ENCODE assay signal across 27 cellular contexts in genomic region chr6:124073820-124074587, GRCh38.
DNase-seq lines count a peak whose midpoint lies in the region; ATAC-seq and TF ChIP-seq lines count a peak whose summit lies in the region.
"Had no signal": no experiment of that assay in that cellular context is flagged by ENCODE, and none has a peak within 500 bp of the region (broad histone marks: within the 10 kb centered on the region; RNA-seq: fewer than 3 reads in every experiment).

No MANE protein-coding gene starts in this region.

- H2BK120ac ChIP-seq in mesenchymal stem cell (ENCODE audit: low read depth, low read length), result no peak overlapping the region

- POLR2A ChIA-PET in HEK293T (lab: Yijun Ruan, JAX), result interaction anchor here (1.0 kb wide), 1 partner anchor 17 kb away, joined by 3 read pairs; no protein-coding TSS in a partner anchor

- no peak overlapping the region for H3K14ac ChIP-seq in mesenchymal stem cell (ENCODE audit: low read length in 2 of 2)

- no peak overlapping the region for H3K18ac ChIP-seq in mesenchymal stem cell (ENCODE audit: low read depth in 1 of 2, low read length in 2 of 2)

- peak overlapping the region; percentile 33 for H2BK15ac ChIP-seq in mesenchymal stem cell (ENCODE audit: low read depth, poor library complexity, severe bottlenecking)

- DNase-seq in HEK293T (ENCODE audit: extremely low spot score), result no peak
- peak; percentile 38 for DNase-seq in NCI-H524 treated with DMSO at 0.1 percent for 48 hours (lab: John Stamatoyannopoulos, UW)
- no peak for DNase-seq in mesenchymal stem cell
- peak in 1 of 2 donors; percentile 39 for DNase-seq in gastrocnemius medialis
- no peak for DNase-seq in activated T-cell treated with anti-CD3 and anti-CD28 coated beads, Interleukin-2, amount 50 U/mL, for 4 hours
- no peak for DNase-seq in mucosa of descending colon
- DNase-seq: activated CD4-positive, alpha-beta T cell treated with anti-CD3 and anti-CD28 coated beads, Interleukin-2, amount 10 ng/mL, durations not matched to agents 7 days and 5 days; activated naive CD4-positive, alpha-beta T cell; activated T-cell treated with anti-CD3 and anti-CD28 coated beads, Interleukin-2, amount 50 U/mL, for 72 hours; CD4-positive, CD25-positive, alpha-beta regulatory T cell; EL; IMR-90; left ventricle myocardium superior; NCI-H1048; NCI-H2029; NK-92 treated with Interleukin-12 subunit alpha and Interleukin-12 subunit beta, amount 100 ng/mL, for 24 hours; right lobe of liver; SHP77; stimulated activated CD4-positive, alpha-beta T cell treated with anti-CD3 and anti-CD28 coated beads, Interleukin-4, amount 100 ng/mL, for 4 hours; upper lobe of left lung had no signal

- H4K91ac ChIP-seq in mesenchymal stem cell (ENCODE audit: low read length), result no peak overlapping the region

- CTCF ChIA-PET in HEK293T (lab: Yijun Ruan, JAX), result interaction anchor here (0.6 to 0.7 kb wide), 3 partner anchors 22 to 300 kb away, joined by 3 read pairs; no protein-coding TSS in a partner anchor

- no peak overlapping the region for H2BK12ac ChIP-seq in mesenchymal stem cell (ENCODE audit: low read length in 2 of 2)

- no peaks in the 10 kb centered on the region for H3K36me3 ChIP-seq in mesenchymal stem cell (ENCODE audit: control insufficient read depth in 1 of 2, insufficient read depth in 2 of 2, low read depth in 1 of 2, low read length in 2 of 2)
- H3K36me3 ChIP-seq in gastrocnemius medialis, result no peaks in the 10 kb centered on the region
- H3K36me3 ChIP-seq in mucosa of descending colon (ENCODE audit: low read depth), result no peaks in the 10 kb centered on the region
- H3K36me3 ChIP-seq: right lobe of liver, upper lobe of left lung had no signal

- no peaks in the 10 kb centered on the region for H3K36me3 Mint-ChIP-seq in activated T-cell treated with anti-CD3 and anti-CD28 coated beads, Interleukin-2, amount 50 U/mL, for 4 hours (ENCODE audit: insufficient read depth)
- H3K36me3 Mint-ChIP-seq: CD4-positive, CD25-positive, alpha-beta regulatory T cell; stimulated activated memory B cell treated with anti-CD40 and anti-IgM and Interleukin-4, amounts not matched to agents 10 μg/mL and 1 μg/mL and 100 μg/mL, for 72 hours had no signal

- no peak overlapping the region for H2AFZ ChIP-seq in mesenchymal stem cell (ENCODE audit: low read depth, low read length)

- H3K23ac ChIP-seq in mesenchymal stem cell (ENCODE audit: low read length in 2 of 2), result no peak overlapping the region

- no peak for TF ChIP-seq POLR2A in gastrocnemius medialis (IDR thresholded peaks at IDR 0.05)

- no peaks in the 10 kb centered on the region for H3K4me1 Mint-ChIP-seq in activated T-cell treated with anti-CD3 and anti-CD28 coated beads, Interleukin-2, amount 50 U/mL, for 4 hours (ENCODE audit: low read depth)
- H3K4me1 Mint-ChIP-seq: activated CD4-positive, alpha-beta T cell treated with anti-CD3 and anti-CD28 coated beads, Interleukin-2, amount 10 ng/mL, durations not matched to agents 7 days and 5 days; CD4-positive, CD25-positive, alpha-beta regulatory T cell; central memory CD8-positive, alpha-beta T cell; stimulated activated memory B cell treated with anti-CD40 and anti-IgM and Interleukin-4, amounts not matched to agents 10 μg/mL and 1 μg/mL and 100 μg/mL, for 72 hours had no signal

- H3K4me1 ChIP-seq in mesenchymal stem cell (ENCODE audit: control insufficient read depth, insufficient read depth, low read depth, low read length) (peaks cover 1% of the 10 kb centered on the region), gastrocnemius medialis (peaks cover 22 to 57% of the 10 kb centered on the region in 2 donors), mucosa of descending colon (ENCODE audit: low read depth) (no peaks in the 10 kb centered on the region)
- H3K4me1 ChIP-seq: right lobe of liver, upper lobe of left lung had no signal

- in situ Hi-C loops in gastrocnemius medialis (cut with MboI; ENCODE audit: low sequenced_read_pairs in 4 of 4), result no loop called here

- H3K27me3 ChIP-seq in mesenchymal stem cell (ENCODE audit: control insufficient read depth in 1 of 2, insufficient read depth in 1 of 2, low read length in 2 of 2) (no peaks in the 10 kb centered on the region), gastrocnemius medialis (no peaks in the 10 kb centered on the region)
- H3K27me3 ChIP-seq: right lobe of liver, upper lobe of left lung had no signal

- H3K9me3 ChIP-seq in mesenchymal stem cell (ENCODE audit: control insufficient read depth, low read length) (peaks cover 2% of the 10 kb centered on the region), gastrocnemius medialis (peaks cover 0 to 3% (median 0%) of the 10 kb centered on the region in 3 donors), mucosa of descending colon (no peaks in the 10 kb centered on the region)
- H3K9me3 ChIP-seq: right lobe of liver had no signal

- H4K8ac ChIP-seq in mesenchymal stem cell (ENCODE audit: low read length), result no peak overlapping the region

- no peak overlapping the region for H3K4ac ChIP-seq in mesenchymal stem cell (ENCODE audit: low read depth in 1 of 2, low read length in 2 of 2)

- intact Hi-C loops in gastrocnemius medialis (cut with DNase I; ENCODE audit: low total_unique reads) (no loop called here), mucosa of descending colon (cut with DNase I, micrococcal nuclease) (no loop called here)

- no peak for TF ChIP-seq CTCF in gastrocnemius medialis (IDR thresholded peaks at IDR 0.05 in 4 of 5, conservative IDR thresholded peaks at IDR 0.05 in 1 of 5)
- TF ChIP-seq CTCF in mucosa of descending colon (IDR thresholded peaks at IDR 0.05), result no peak

- 93% methylated on average over 6 of the region's 6 CpGs for WGBS in mesenchymal stem cell

- no peak overlapping the region for H3K4me3 Mint-ChIP-seq in activated T-cell treated with anti-CD3 and anti-CD28 coated beads, Interleukin-2, amount 50 U/mL, for 4 hours
- H3K4me3 Mint-ChIP-seq: activated CD4-positive, alpha-beta T cell treated with anti-CD3 and anti-CD28 coated beads, Interleukin-2, amount 10 ng/mL, durations not matched to agents 7 days and 5 days; activated T-cell treated with anti-CD3 and anti-CD28 coated beads, Interleukin-2, amount 50 U/mL, for 72 hours; CD4-positive, CD25-positive, alpha-beta regulatory T cell; central memory CD8-positive, alpha-beta T cell; neural crest cell; stimulated activated memory B cell treated with anti-CD40 and anti-IgM and Interleukin-4, amounts not matched to agents 10 μg/mL and 1 μg/mL and 100 μg/mL, for 72 hours; T-helper 2 cell treated with Interferon-gamma antibody and Interleukin-4, amounts not matched to agents 5 μg/mL and 100 μg/mL, for 36 hours had no signal

- H3K4me2 ChIP-seq in mesenchymal stem cell (ENCODE audit: low read length, poor library complexity, severe bottlenecking), result no peak overlapping the region

- H3K27ac ChIP-seq in mesenchymal stem cell (ENCODE audit: low read length, poor library complexity, severe bottlenecking) (no peak overlapping the region), gastrocnemius medialis (peak overlapping the region; percentile 47 to 84 (median 74))
- H3K27ac ChIP-seq: right lobe of liver, upper lobe of left lung, VCaP had no signal

- no peak overlapping the region for H2AK5ac ChIP-seq in mesenchymal stem cell (ENCODE audit: low read length, severe bottlenecking)

- ATAC-seq in gastrocnemius medialis, result peak; percentile 79 to 93
- no peak for ATAC-seq in activated T-cell treated with anti-CD3 and anti-CD28 coated beads, Interleukin-2, amount 50 U/mL, for 4 hours
- ATAC-seq in mucosa of descending colon, result no peak
- no peak for ATAC-seq in GM19324 (IDR thresholded peaks at IDR 0.05; ENCODE audit: low FRiP score, unreplicated experiment)
- ATAC-seq: activated T-cell treated with anti-CD3 and anti-CD28 coated beads, Interleukin-2, amount 50 U/mL, for 72 hours; left ventricle myocardium superior; Panc1; right lobe of liver; stimulated activated memory B cell treated with anti-CD40 and anti-IgM and Interleukin-4, amounts not matched to agents 10 μg/mL and 1 μg/mL and 100 μg/mL, for 72 hours had no signal

- no peaks in the 10 kb centered on the region for H3K79me1 ChIP-seq in mesenchymal stem cell (replicated peaks; ENCODE audit: low read length, poor library complexity, severe bottlenecking)

- no peak overlapping the region for H2BK5ac ChIP-seq in mesenchymal stem cell (ENCODE audit: low read depth, low read length, poor library complexity, severe bottlenecking)

- no peak overlapping the region for H3K4me3 ChIP-seq in mesenchymal stem cell (ENCODE audit: insufficient read depth in 1 of 2, low read depth in 1 of 2, low read length in 2 of 2)
- peak overlapping the region in 3 of 4 donors; percentile 2 to 15 (median 14) for H3K4me3 ChIP-seq in gastrocnemius medialis
- no peak overlapping the region for H3K4me3 ChIP-seq in mucosa of descending colon
- H3K4me3 ChIP-seq: right lobe of liver, upper lobe of left lung had no signal

- no peaks in the 10 kb centered on the region for H3K27me3 Mint-ChIP-seq in activated T-cell treated with anti-CD3 and anti-CD28 coated beads, Interleukin-2, amount 50 U/mL, for 4 hours (ENCODE audit: low read depth)
- H3K27me3 Mint-ChIP-seq: activated CD4-positive, alpha-beta T cell treated with anti-CD3 and anti-CD28 coated beads, Interleukin-2, amount 10 ng/mL, durations not matched to agents 7 days and 5 days; CD4-positive, CD25-positive, alpha-beta regulatory T cell; central memory CD8-positive, alpha-beta T cell; stimulated activated memory B cell treated with anti-CD40 and anti-IgM and Interleukin-4, amounts not matched to agents 10 μg/mL and 1 μg/mL and 100 μg/mL, for 72 hours had no signal

- peaks cover 7% of the 10 kb centered on the region for H3K9me3 Mint-ChIP-seq in activated T-cell treated with anti-CD3 and anti-CD28 coated beads, Interleukin-2, amount 50 U/mL, for 4 hours

- no peak overlapping the region for H3K9ac ChIP-seq in mesenchymal stem cell (ENCODE audit: low read length)

TF ChIP-seq in HEK293T, 16 proteins besides CTCF, POLR2A, EP300 and RAD21 (continues in another document):
- no peak for TF ChIP-seq FOXM1 (IDR thresholded peaks at IDR 0.05; ENCODE audit: borderline replicate concordance)
- TF ChIP-seq L3MBTL2 (conservative IDR thresholded peaks at IDR 0.05), result no peak
- TF ChIP-seq FOXK2 (IDR thresholded peaks at IDR 0.05), result no peak
- no peak for TF ChIP-seq ELF4 (IDR thresholded peaks at IDR 0.05)
- TF ChIP-seq LEF1 (IDR thresholded peaks at IDR 0.05; ENCODE audit: borderline replicate concordance), result no peak
- TF ChIP-seq ZNF384 (IDR thresholded peaks at IDR 0.05), result no peak
- TF ChIP-seq SP1 (IDR thresholded peaks at IDR 0.05), result no peak
- no peak for TF ChIP-seq ARNT (IDR thresholded peaks at IDR 0.05)
- no peak for TF ChIP-seq SUZ12 (IDR thresholded peaks at IDR 0.05)
- TF ChIP-seq CTBP1 (IDR thresholded peaks at IDR 0.05; ENCODE audit: borderline replicate concordance), result 0 out of 2 replicates have a peak, but pooled peaks have one; percentile 47
- TF ChIP-seq NFRKB (IDR thresholded peaks at IDR 0.05), result no peak
- no peak for TF ChIP-seq BHLHE40 (IDR thresholded peaks at IDR 0.05; ENCODE audit: borderline replicate concordance)
- TF ChIP-seq HDGF (IDR thresholded peaks at IDR 0.05; ENCODE audit: borderline replicate concordance), result no peak
- no peak for TF ChIP-seq TARDBP (IDR thresholded peaks at IDR 0.05)

Comparison
In these comparisons a context has a peak if more than half of its experiments do, and no peak if none do; other contexts are left out.
1. H3K4me3 ChIP-seq: peak in gastrocnemius medialis (3 of 4); none in mesenchymal stem cell (0 of 2) and mucosa of descending colon (single experiment).
2. ATAC-seq: peak in gastrocnemius medialis (2 of 2); none in activated T-cell treated with anti-CD3 and anti-CD28 coated beads, Interleukin-2, amount 50 U/mL, for 4 hours (0 of 2), mucosa of descending colon (single experiment) and GM19324 (single experiment).